In genomic region chr7:29490094-29490607, GRCh38 we compare ENCODE assay signal across 16 cellular contexts.
A peak's percentile ranks its signal among the peaks of the same experiment; 100 is the strongest.
DNase-seq lines count a peak whose midpoint lies in the region; ATAC-seq, FAIRE-seq and TF ChIP-seq lines count a peak whose summit lies in the region.
"Had no signal": no experiment of that assay in that cellular context is flagged by ENCODE, and none has a peak within 500 bp of the region (broad histone marks: within the 10 kb centered on the region; RNA-seq: fewer than 3 reads in every experiment).

No MANE protein-coding gene starts in this region.

- 77 to 79% methylated on average over 4 of the region's 4 CpGs for WGBS in aorta, 2 donors

- no peaks in the 10 kb centered on the region for H4K20me1 ChIP-seq in keratinocyte (ENCODE audit: control insufficient read depth, extremely low read depth, insufficient read depth, low read length)

- DNase-seq in NCI-H1105 treated with DMSO at 0.1 percent for 48 hours (lab: John Stamatoyannopoulos, UW): peak; percentile 33
- no peak for DNase-seq in NCI-H1105 (lab: John Stamatoyannopoulos, UW)
- no peak for DNase-seq in ascending aorta (ENCODE audit: low spot score in 2 of 2)
- DNase-seq in keratinocyte (ENCODE audit: low read depth, low spot score): no peak
- DNase-seq in aorta: no peak
- no peak for DNase-seq in activated naive CD8-positive, alpha-beta T cell treated with anti-CD3 and anti-CD28 coated beads for 36 hours
- DNase-seq: CD4-positive, alpha-beta memory T cell; KG1; NCI-H226; NCI-H524 treated with DMSO at 0.1 percent for 48 hours; SHP77 treated with DMSO at 0.1 percent for 48 hours had no signal

- no peak overlapping the region for H3K4me3 ChIP-seq in ascending aorta
- H3K4me3 ChIP-seq in keratinocyte (ENCODE audit: control insufficient read depth in 2 of 3, extremely low read depth in 1 of 3, insufficient read depth in 2 of 3, low read depth in 1 of 3, low read length in 3 of 3): no peak overlapping the region
- H3K4me3 ChIP-seq in aorta (ENCODE audit: low read length in 2 of 2): no peak overlapping the region
- H3K4me3 ChIP-seq: GM23338 had no signal

- H3K9me1 ChIP-seq in keratinocyte (ENCODE audit: control insufficient read depth, extremely low read depth, insufficient read depth, low read length): no peaks in the 10 kb centered on the region

- H3K36me3 Mint-ChIP-seq in activated naive CD8-positive, alpha-beta T cell treated with anti-CD3 and anti-CD28 coated beads for 36 hours: no peaks in the 10 kb centered on the region
- H3K36me3 Mint-ChIP-seq: CD4-positive, alpha-beta memory T cell had no signal

- no peaks in the 10 kb centered on the region for H3K79me2 ChIP-seq in keratinocyte (ENCODE audit: control insufficient read depth, insufficient read depth, low read length)

- H3K27ac ChIP-seq in ascending aorta (peak overlapping the region; percentile 68 to 80), keratinocyte (ENCODE audit: control insufficient read depth, insufficient read depth, low read length) (no peak overlapping the region), aorta (ENCODE audit: low read depth in 1 of 2, low read length in 2 of 2) (peak overlapping the region; percentile 18 to 78)
- H3K27ac ChIP-seq: 22Rv1 had no signal

- TF ChIP-seq CTCF in ascending aorta (IDR thresholded peaks at IDR 0.05): no peak
- no peak for TF ChIP-seq CTCF in keratinocyte (optimal IDR thresholded peaks at IDR 0.05 in 1 of 3, IDR thresholded peaks at IDR 0.05 in 1 of 3, conservative IDR thresholded peaks at IDR 0.05 in 1 of 3; ENCODE audit: extremely low read depth in 1 of 3, insufficient read depth in 2 of 3, low read length in 3 of 3)

- no peaks in the 10 kb centered on the region for H3K36me3 ChIP-seq in ascending aorta
- H3K36me3 ChIP-seq in keratinocyte (ENCODE audit: control insufficient read depth in 2 of 2, extremely low read depth in 1 of 2, insufficient read depth in 2 of 2, low read length in 2 of 2): no peaks in the 10 kb centered on the region
- no peaks in the 10 kb centered on the region for H3K36me3 ChIP-seq in aorta (ENCODE audit: control insufficient read depth in 1 of 2, insufficient read depth in 2 of 2, low read length in 1 of 2)

- no peak overlapping the region for H2AFZ ChIP-seq in keratinocyte (ENCODE audit: control insufficient read depth, low read length)
- H2AFZ ChIP-seq: GM23338 had no signal

- H3K9me3 ChIP-seq in ascending aorta (no peaks in the 10 kb centered on the region), keratinocyte (ENCODE audit: control insufficient read depth, low read depth, low read length) (no peaks in the 10 kb centered on the region), aorta (ENCODE audit: control insufficient read depth, low read length) (no peaks in the 10 kb centered on the region)

- H3K4me1 ChIP-seq in ascending aorta: peaks cover 0 to 13% of the 10 kb centered on the region in 2 donors
- peaks cover 25% of the 10 kb centered on the region for H3K4me1 ChIP-seq in keratinocyte (ENCODE audit: control insufficient read depth, extremely low read depth, insufficient read depth, low read length)
- peaks cover 0 to 1% of the 10 kb centered on the region in 2 donors for H3K4me1 ChIP-seq in aorta (ENCODE audit: control insufficient read depth in 1 of 2, insufficient read depth in 2 of 2, low read length in 2 of 2)

- H3K27me3 ChIP-seq in ascending aorta (no peaks in the 10 kb centered on the region), keratinocyte (ENCODE audit: control insufficient read depth, extremely low read depth, insufficient read depth, low read length) (no peaks in the 10 kb centered on the region), aorta (ENCODE audit: control insufficient read depth in 1 of 2, insufficient read depth in 2 of 2, low read length in 1 of 2) (no peaks in the 10 kb centered on the region)

- no peaks in the 10 kb centered on the region for H3K9me3 Mint-ChIP-seq in activated naive CD8-positive, alpha-beta T cell treated with anti-CD3 and anti-CD28 coated beads for 36 hours
- H3K9me3 Mint-ChIP-seq: CD4-positive, alpha-beta memory T cell; GM23338 had no signal

- H3K4me2 ChIP-seq in keratinocyte (ENCODE audit: control insufficient read depth, extremely low read depth, insufficient read depth, low read depth, low read length): no peak overlapping the region
- H3K4me2 ChIP-seq: GM23338 had no signal

- peaks cover 1% of the 10 kb centered on the region for H3K4me1 Mint-ChIP-seq in activated naive CD8-positive, alpha-beta T cell treated with anti-CD3 and anti-CD28 coated beads for 36 hours

- intact Hi-C loops in ascending aorta (cut with DNase I) (no loop called here), aorta (cut with DNase I) (no loop called here)

- ATAC-seq in aorta (ENCODE audit: low FRiP score) (no peak), HG02970 (IDR thresholded peaks at IDR 0.05; ENCODE audit: low FRiP score, unreplicated experiment) (no peak), HG03442 (IDR thresholded peaks at IDR 0.05; ENCODE audit: unreplicated experiment) (no peak)
- ATAC-seq: GM23338, HepG2 had no signal

- H3K4me3 Mint-ChIP-seq in activated naive CD8-positive, alpha-beta T cell treated with anti-CD3 and anti-CD28 coated beads for 36 hours: no peak overlapping the region
- H3K4me3 Mint-ChIP-seq: CD4-positive, alpha-beta memory T cell; GM23338 had no signal

- FAIRE-seq in keratinocyte (lab: Jason Lieb, UNC): peak; percentile 59
- FAIRE-seq: HepG2 had no signal

- dilution Hi-C loops in keratinocyte (cut with MboI; ENCODE audit: extremely low pct_ligation_motif_present, low sequenced_read_pairs): no loop called here

- peaks cover 13% of the 10 kb centered on the region for H3K27me3 Mint-ChIP-seq in activated naive CD8-positive, alpha-beta T cell treated with anti-CD3 and anti-CD28 coated beads for 36 hours
- H3K27me3 Mint-ChIP-seq: CD4-positive, alpha-beta memory T cell had no signal

- no peak overlapping the region for H3K27ac Mint-ChIP-seq in activated naive CD8-positive, alpha-beta T cell treated with anti-CD3 and anti-CD28 coated beads for 36 hours
- H3K27ac Mint-ChIP-seq: CD4-positive, alpha-beta memory T cell; GM23338 had no signal

- H3K9ac ChIP-seq in keratinocyte (ENCODE audit: control insufficient read depth, extremely low read depth, insufficient read depth, low read length): no peak overlapping the region
